ENCODE assay signal across 11 cellular contexts in the genomic region with DNA sequence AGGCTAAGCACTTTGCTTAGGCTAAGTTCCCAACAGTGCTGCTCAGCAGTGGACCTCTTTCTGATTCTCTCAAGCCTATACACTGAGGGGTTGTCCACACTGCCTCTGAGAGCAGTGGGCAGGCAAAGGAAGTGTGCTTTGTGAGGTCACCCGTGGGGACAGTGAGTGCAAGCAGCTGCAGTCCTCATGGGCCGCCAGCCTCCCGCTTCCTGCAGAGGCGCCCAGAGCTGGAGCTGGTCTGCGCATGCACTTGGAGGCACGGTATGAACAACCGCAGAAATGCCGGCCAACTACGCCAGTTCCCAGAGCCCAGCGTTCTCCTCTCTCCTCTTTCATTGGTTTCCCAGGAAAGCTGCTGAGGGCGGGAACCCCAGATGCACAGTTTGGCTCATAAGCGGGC.
DNase-seq lines count a peak whose midpoint lies in the region; ATAC-seq and TF ChIP-seq lines count a peak whose summit lies in the region.
"Had no signal": no experiment of that assay in that cellular context is flagged by ENCODE, and none has a peak within 500 bp of the region (broad histone marks: within the 10 kb centered on the region; RNA-seq: fewer than 3 reads in every experiment).

No MANE protein-coding gene starts in this region.

- H3K4me1 ChIP-seq in left lung = peaks cover 3 to 20% of the 10 kb centered on the region in 2 donors
- peaks cover 0 to 9% (median 2%) of the 10 kb centered on the region in 4 donors for H3K4me1 ChIP-seq in stomach
- no peaks in the 10 kb centered on the region for H3K4me1 ChIP-seq in BE2C
- peaks cover 0 to 8% (median 6%) of the 10 kb centered on the region in 4 donors for H3K4me1 ChIP-seq in tibial nerve

- H3K27ac ChIP-seq in left lung = peak overlapping the region; percentile 5 to 63
- H3K27ac ChIP-seq in stomach = peak overlapping the region in 4 of 5 donors; percentile 30 to 52 (median 48)
- H3K27ac ChIP-seq in tibial nerve = peak overlapping the region in 2 of 4 donors; percentile 16 to 47

- ATAC-seq in left lung (peak; percentile 21), HG02981 (IDR thresholded peaks at IDR 0.05; ENCODE audit: unreplicated experiment) (no peak)

- peak overlapping the region; percentile 12 for H3K27ac Mint-ChIP-seq in chondrocyte (ENCODE audit: unreplicated experiment)
- H3K27ac Mint-ChIP-seq: T-helper 2 cell treated with Interferon-gamma antibody and Interleukin-4, amounts not matched to agents 5 μg/mL and 100 μg/mL, for 36 hours had no signal

- H3K4me1 Mint-ChIP-seq in chondrocyte (ENCODE audit: low read depth) = peaks cover 56% of the 10 kb centered on the region

- H3K4me3 ChIP-seq in left lung (no peak overlapping the region), stomach (no peak overlapping the region), BE2C (ENCODE audit: low read depth, low read length) (no peak overlapping the region), tibial nerve (no peak overlapping the region)

- H3K9me3 Mint-ChIP-seq in chondrocyte (ENCODE audit: low read depth) = peaks cover 2% of the 10 kb centered on the region
- H3K9me3 Mint-ChIP-seq: activated naive CD4-positive, alpha-beta T cell treated with anti-CD3 and anti-CD28 coated beads for 36 hours; T-helper 2 cell treated with Interferon-gamma antibody and Interleukin-4, amounts not matched to agents 5 μg/mL and 100 μg/mL, for 36 hours had no signal

- H3K9me3 ChIP-seq in left lung (no peaks in the 10 kb centered on the region), stomach (no peaks in the 10 kb centered on the region), BE2C (no peaks in the 10 kb centered on the region), tibial nerve (no peaks in the 10 kb centered on the region)

- H3K4me3 Mint-ChIP-seq in chondrocyte (ENCODE audit: unreplicated experiment) = no peak overlapping the region
- H3K4me3 Mint-ChIP-seq: activated naive CD4-positive, alpha-beta T cell treated with anti-CD3 and anti-CD28 coated beads for 36 hours; T-helper 2 cell treated with Interferon-gamma antibody and Interleukin-4, amounts not matched to agents 5 μg/mL and 100 μg/mL, for 36 hours had no signal

- intact Hi-C loops in left lung (cut with DNase I) = no loop called here
- intact Hi-C loops in stomach (cut with DNase I; ENCODE audit: low total_unique reads) = no loop called here

- TF ChIP-seq EP300 in stomach (IDR thresholded peaks at IDR 0.05) (no peak), tibial nerve (IDR thresholded peaks at IDR 0.05) (no peak)

- TF ChIP-seq POLR2A in stomach (IDR thresholded peaks at IDR 0.05) = no peak
- no peak for TF ChIP-seq POLR2A in tibial nerve (IDR thresholded peaks at IDR 0.05)

- H3K27me3 Mint-ChIP-seq in chondrocyte (ENCODE audit: low read depth) = no peaks in the 10 kb centered on the region

- no peaks in the 10 kb centered on the region for H3K36me3 ChIP-seq in left lung
- no peaks in the 10 kb centered on the region for H3K36me3 ChIP-seq in stomach
- H3K36me3 ChIP-seq in BE2C = no peaks in the 10 kb centered on the region
- H3K36me3 ChIP-seq in tibial nerve = no peaks in the 10 kb centered on the region

- H3K36me3 Mint-ChIP-seq in chondrocyte (ENCODE audit: low read depth) = no peaks in the 10 kb centered on the region

- no peaks in the 10 kb centered on the region for H3K27me3 ChIP-seq in left lung
- no peaks in the 10 kb centered on the region for H3K27me3 ChIP-seq in stomach
- no peaks in the 10 kb centered on the region for H3K27me3 ChIP-seq in BE2C
- no peaks in the 10 kb centered on the region for H3K27me3 ChIP-seq in tibial nerve

- DNase-seq in MV-4-11 (lab: John Stamatoyannopoulos, UW) (peak; percentile 72), chondrocyte (ENCODE audit: low spot score) (no peak), left lung (no peak), stomach (no peak), BE2C (no peak), tibial nerve (ENCODE audit: low spot score in 2 of 2) (no peak)
- no peak for DNase-seq in stimulated activated CD8-positive, alpha-beta memory T cell treated with anti-CD3 and anti-CD28 coated beads, Interleukin-4, amount 100 ng/mL, for 48 hours
- DNase-seq: activated naive CD4-positive, alpha-beta T cell treated with anti-CD3 and anti-CD28 coated beads for 36 hours; NCI-H2171 had no signal

- WGBS in stomach, 5 donors = 78 to 100% (median 85%) methylated on average over 7 to 12 of the region's 12 CpGs
- 87 to 89% methylated on average over 12 of the region's 12 CpGs for WGBS in tibial nerve, 2 donors

- TF ChIP-seq CTCF in chondrocyte (IDR thresholded peaks at IDR 0.05) = no peak
- no peak for TF ChIP-seq CTCF in left lung (IDR thresholded peaks at IDR 0.05)
- TF ChIP-seq CTCF in stomach (IDR thresholded peaks at IDR 0.05) = no peak
- no peak for TF ChIP-seq CTCF in BE2C (IDR thresholded peaks at IDR 0.05; ENCODE audit: low read depth, low read length)
- no peak for TF ChIP-seq CTCF in tibial nerve (IDR thresholded peaks at IDR 0.05)
